Comparison of ENCODE assay signal across 9 cellular contexts in the genomic region with DNA sequence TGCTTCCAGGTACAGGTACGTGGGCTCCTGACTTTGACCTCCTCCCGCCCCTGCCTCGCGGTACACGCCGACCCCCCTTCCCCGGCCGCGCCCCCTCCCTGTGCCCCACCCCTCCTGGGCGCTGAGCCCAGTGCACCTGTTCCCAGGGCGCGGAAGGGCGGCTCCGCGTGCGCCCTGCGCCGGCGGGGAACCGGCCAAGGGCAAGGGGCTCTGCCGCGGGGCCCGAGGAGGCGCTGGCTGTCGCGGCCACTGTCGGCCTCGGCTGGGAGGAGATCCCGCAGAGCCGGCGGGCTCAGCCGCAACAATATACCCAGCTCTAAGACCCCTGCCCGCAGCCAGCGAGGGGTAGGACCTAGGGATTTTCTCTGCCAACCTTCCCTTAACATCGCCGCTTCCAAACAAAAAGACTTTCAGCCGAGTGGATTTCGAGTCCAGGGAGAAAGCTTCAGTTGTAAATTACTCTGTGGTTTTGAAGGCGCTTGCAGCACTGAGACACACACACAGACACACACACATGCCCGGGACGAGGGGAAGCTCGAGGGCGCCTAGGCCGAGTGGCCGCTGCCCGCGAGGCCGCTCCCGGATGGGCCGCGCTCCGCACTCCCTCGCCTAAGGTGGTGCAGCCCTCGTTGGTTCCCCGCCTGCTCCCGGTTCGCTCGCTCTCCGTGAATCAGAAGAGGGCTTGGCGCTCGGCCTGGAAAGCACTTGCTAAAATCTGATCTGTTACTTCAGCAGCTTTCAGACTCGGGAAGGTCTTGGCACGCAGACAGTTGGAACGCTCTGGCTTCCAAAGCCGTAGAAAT. TPM values are rescaled to one million over a fixed set of nuclear protein-coding genes. Genes with fewer than 3 reads are reported as not detected.
DNase-seq lines count a peak whose midpoint lies in the region; ATAC-seq and TF ChIP-seq lines count a peak whose summit lies in the region.
"Had no signal": no experiment of that assay in that cellular context is flagged by ENCODE, and none has a peak within 500 bp of the region (broad histone marks: within the 10 kb centered on the region; RNA-seq: fewer than 3 reads in every experiment).

No MANE protein-coding gene starts in this region.

- peak overlapping the region; percentile 69 for H3K4me2 ChIP-seq in osteoblast (ENCODE audit: insufficient read depth, low read length)

- no peak overlapping the region for H3K27ac Mint-ChIP-seq in activated T-cell treated with anti-CD3 and anti-CD28 coated beads, Interleukin-2, amount 50 U/mL, for 72 hours
- H3K27ac Mint-ChIP-seq: CD4-positive, alpha-beta T cell had no signal

- TF ChIP-seq CTCF in cardiac muscle cell (IDR thresholded peaks at IDR 0.05; ENCODE audit: low read depth, low read length) (no peak), osteoblast (IDR thresholded peaks at IDR 0.05; ENCODE audit: extremely low read depth, low read depth, low read length) (no peak)

- peak overlapping the region; percentile 29 for H2AFZ ChIP-seq in osteoblast (ENCODE audit: low read length)

- H3K4me1 Mint-ChIP-seq in activated T-cell treated with anti-CD3 and anti-CD28 coated beads, Interleukin-2, amount 50 U/mL, for 72 hours (ENCODE audit: low read depth) = peaks cover 12% of the 10 kb centered on the region

- H3K36me3 Mint-ChIP-seq in activated T-cell treated with anti-CD3 and anti-CD28 coated beads, Interleukin-2, amount 50 U/mL, for 72 hours (ENCODE audit: insufficient read depth in 2 of 2) = no peaks in the 10 kb centered on the region

- peak overlapping the region; percentile 64 to 78 for H3K4me3 Mint-ChIP-seq in activated T-cell treated with anti-CD3 and anti-CD28 coated beads, Interleukin-2, amount 50 U/mL, for 72 hours

- ATAC-seq in activated T-cell treated with anti-CD3 and anti-CD28 coated beads, Interleukin-2, amount 50 U/mL, for 72 hours (replicated peaks in 1 of 2) = peak in 1 of 2 donors; percentile 1

- H4K20me1 ChIP-seq in osteoblast (ENCODE audit: insufficient read depth, low read length) = peaks cover 36% of the 10 kb centered on the region

- H3K27me3 Mint-ChIP-seq in activated T-cell treated with anti-CD3 and anti-CD28 coated beads, Interleukin-2, amount 50 U/mL, for 72 hours (ENCODE audit: low read depth) = peaks cover 20% of the 10 kb centered on the region

- H3K27ac ChIP-seq in cardiac muscle cell (peak overlapping the region; percentile 40), osteoblast (ENCODE audit: low read depth, low read length) (no peak overlapping the region)

- no peaks in the 10 kb centered on the region for H3K9me3 Mint-ChIP-seq in activated T-cell treated with anti-CD3 and anti-CD28 coated beads, Interleukin-2, amount 50 U/mL, for 72 hours
- H3K9me3 Mint-ChIP-seq: CD4-positive, alpha-beta T cell had no signal

- peak overlapping the region; percentile 99 for H3K4me3 ChIP-seq in cardiac muscle cell
- peak overlapping the region; percentile 48 for H3K4me3 ChIP-seq in osteoblast (ENCODE audit: insufficient read depth, low read length)

- H3K36me3 ChIP-seq in cardiac muscle cell = peaks cover 6% of the 10 kb centered on the region
- no peaks in the 10 kb centered on the region for H3K36me3 ChIP-seq in osteoblast (ENCODE audit: insufficient read depth, low read length)

- DNase-seq in NCI-H345 (lab: John Stamatoyannopoulos, UW) (peak; percentile 42), NCI-H345 treated with DMSO at 0.1 percent for 48 hours (lab: John Stamatoyannopoulos, UW; ENCODE audit: unreplicated experiment) (no peak), cardiac muscle cell (ENCODE audit: low read depth in 1 of 2, low spot score in 1 of 2) (peak; percentile 81 to 92), osteoblast (ENCODE audit: insufficient read length, low spot score, missing footprints) (peak; percentile 97), GM19238 (ENCODE audit: insufficient read length, low spot score) (no peak), SW 1271 (lab: John Stamatoyannopoulos, UW) (no peak)
- DNase-seq in activated T-cell treated with anti-CD3 and anti-CD28 coated beads, Interleukin-2, amount 50 U/mL, for 72 hours = no peak
- DNase-seq in central memory CD4-positive, alpha-beta T cell = no peak

- peaks cover 22% of the 10 kb centered on the region for H3K4me1 ChIP-seq in cardiac muscle cell (ENCODE audit: low read depth)
- H3K4me1 ChIP-seq in osteoblast (ENCODE audit: insufficient read depth, low read length) = peaks cover 15% of the 10 kb centered on the region

- no peaks in the 10 kb centered on the region for H3K79me2 ChIP-seq in osteoblast (ENCODE audit: insufficient read depth, low read length)

- H3K9me3 ChIP-seq in cardiac muscle cell (ENCODE audit: low read depth) (no peaks in the 10 kb centered on the region), osteoblast (ENCODE audit: low read depth, low read length) (no peaks in the 10 kb centered on the region)

- peaks cover 6% of the 10 kb centered on the region for H3K27me3 ChIP-seq in cardiac muscle cell
- no peaks in the 10 kb centered on the region for H3K27me3 ChIP-seq in osteoblast (ENCODE audit: insufficient read depth, low read length)

RNA-seq across cellular contexts. Expression of gene FGF18, which starts 1.2 kb away (rescaled TPM):
- total RNA-seq in activated T-cell treated with anti-CD3 and anti-CD28 coated beads, Interleukin-2, amount 50 U/mL, for 72 hours = under 1 TPM; 0.12 to 0.17 TPM
- 50.3 and 58.5 TPM in 2 replicates for total RNA-seq in cardiac muscle cell
- polyA plus RNA-seq in cardiac muscle cell = 81.9 and 85.1 TPM in 2 replicates
- under 0.01 and 0.29 TPM in 2 replicates for total RNA-seq in osteoblast

RNA-seq across cellular contexts. Expression of gene NPM1, which starts 33.0 kb away (rescaled TPM):
- total RNA-seq in activated T-cell treated with anti-CD3 and anti-CD28 coated beads, Interleukin-2, amount 50 U/mL, for 72 hours = 1,000 to 10,000 TPM; 2,044 to 2,227 TPM
- total RNA-seq in cardiac muscle cell (660 and 1,115 TPM in 2 replicates), osteoblast (1,126 and 1,271 TPM in 2 replicates)
- polyA plus RNA-seq in cardiac muscle cell = 389 and 578 TPM in 2 replicates

Comparison
In these comparisons a context has a peak if more than half of its experiments do, and no peak if none do; other contexts are left out.
1. DNase-seq: peak in NCI-H345 (single experiment), cardiac muscle cell (2 of 2) and osteoblast (single experiment); none in NCI-H345 treated with DMSO at 0.1 percent for 48 hours (single experiment), activated T-cell treated with anti-CD3 and anti-CD28 coated beads, Interleukin-2, amount 50 U/mL, for 72 hours (0 of 2), GM19238 (single experiment), SW 1271 (0 of 2) and central memory CD4-positive, alpha-beta T cell (single experiment).
2. RNA of gene FGF18, which starts 1.2 kb away (total RNA-seq): 50.3 to 58.5 TPM in cardiac muscle cell; 0.12 to 0.17 TPM in activated T-cell treated with anti-CD3 and anti-CD28 coated beads, Interleukin-2, amount 50 U/mL, for 72 hours and under 0.01 to 0.29 TPM in osteoblast; every median in the first group is over 10 times any median in the second.